8 cellular contexts compared by ENCODE assay signal in genomic region chr4:139167774-139168444, GRCh38. TPM values are rescaled to one million over a fixed set of nuclear protein-coding genes. Genes with fewer than 3 reads are reported as not detected.
DNase-seq lines count a peak whose midpoint lies in the region; ATAC-seq and TF ChIP-seq lines count a peak whose summit lies in the region.

No MANE protein-coding gene starts in this region.

- peak; percentile 48; the same call in 1 of the 3 replicates for ATAC-seq in DND-41 (ENCODE audit: insufficient read depth, low read depth)
- ATAC-seq in activated T-cell treated with anti-CD3 and anti-CD28 coated beads, Interleukin-2, amount 50 U/mL, for 4 hours: no peak

- H3K9ac ChIP-seq in DND-41 (ENCODE audit: low read depth, low read length): no peak overlapping the region
- H3K9ac ChIP-seq in HUES6 (ENCODE audit: low read length): no peak overlapping the region
- H3K9ac ChIP-seq in adipocyte (ENCODE audit: low read length): no peak overlapping the region

- H3K4me1 Mint-ChIP-seq in activated T-cell treated with anti-CD3 and anti-CD28 coated beads, Interleukin-2, amount 50 U/mL, for 4 hours (ENCODE audit: low read depth): peaks cover 9% of the 10 kb centered on the region

- H3K4me1 ChIP-seq in DND-41 (ENCODE audit: insufficient read depth, low read length) (peaks cover 3% of the 10 kb centered on the region), HUES6 (ENCODE audit: control insufficient read depth, insufficient read depth, low read length) (peaks cover 54% of the 10 kb centered on the region), adipocyte (ENCODE audit: control insufficient read depth, insufficient read depth, low read length) (peaks cover 28% of the 10 kb centered on the region)

- H2AFZ ChIP-seq in DND-41 (ENCODE audit: low read depth, low read length): no peak overlapping the region

- H3K27ac ChIP-seq in DND-41 (ENCODE audit: low read length): no peak overlapping the region
- H3K27ac ChIP-seq in HUES6 (ENCODE audit: low read depth, low read length): peak overlapping the region; percentile 67; the same call in 1 of the 2 replicates

- peaks cover 29% of the 10 kb centered on the region; the same call in 1 of the 2 replicates for H4K20me1 ChIP-seq in DND-41 (ENCODE audit: insufficient read depth, low read length)

- no peaks in the 10 kb centered on the region for H3K27me3 ChIP-seq in DND-41 (ENCODE audit: insufficient read depth, low read length, poor library complexity)
- no peaks in the 10 kb centered on the region for H3K27me3 ChIP-seq in HUES6 (ENCODE audit: control insufficient read depth, insufficient read depth, low read length)
- H3K27me3 ChIP-seq in adipocyte (replicated peaks; ENCODE audit: control insufficient read depth, insufficient read depth, low read length): no peaks in the 10 kb centered on the region

- H3K4me2 ChIP-seq in DND-41 (ENCODE audit: insufficient read depth, low read length): no peak overlapping the region

- H3K4me3 Mint-ChIP-seq in activated T-cell treated with anti-CD3 and anti-CD28 coated beads, Interleukin-2, amount 50 U/mL, for 4 hours: no peak overlapping the region

- TF ChIP-seq CTCF in DND-41 (IDR thresholded peaks at IDR 0.05; ENCODE audit: borderline replicate concordance, extremely low read depth, low read length, poor library complexity, severe bottlenecking): peak; percentile 43

- DNase-seq in DND-41 (no peak), adipocyte (ENCODE audit: low read depth) (peak; percentile 71), iris pigment epithelial cell (ENCODE audit: low read depth) (peak; percentile 82), NCI-H187 treated with DMSO at 0.1 percent for 48 hours (lab: John Stamatoyannopoulos, UW) (no peak)
- DNase-seq in stimulated activated CD4-positive, alpha-beta T cell treated with anti-CD3 and anti-CD28 coated beads, Interleukin-4, amount 100 ng/mL, for 4 hours: no peak
- DNase-seq in activated T-cell treated with anti-CD3 and anti-CD28 coated beads, Interleukin-2, amount 50 U/mL, for 4 hours: no peak
- no peak for DNase-seq in activated CD4-positive, alpha-beta T cell treated with anti-CD3 and anti-CD28 coated beads for 48 hours

- H3K4me3 ChIP-seq in DND-41 (ENCODE audit: low read depth in 1 of 2, low read length in 2 of 2) (no peak overlapping the region), HUES6 (ENCODE audit: low read depth, low read length) (no peak overlapping the region), adipocyte (ENCODE audit: low read length) (peak overlapping the region; percentile 42)

- peaks cover 90% of the 10 kb centered on the region for H3K79me2 ChIP-seq in DND-41 (ENCODE audit: insufficient read depth, low read length)

- no peaks in the 10 kb centered on the region for H3K9me3 ChIP-seq in DND-41 (ENCODE audit: insufficient read depth, low read length, severe bottlenecking)
- H3K9me3 ChIP-seq in HUES6 (ENCODE audit: control insufficient read depth, insufficient read depth, low read depth, low read length): no peaks in the 10 kb centered on the region
- no peaks in the 10 kb centered on the region for H3K9me3 ChIP-seq in adipocyte (ENCODE audit: control insufficient read depth, low read length)

- no peaks in the 10 kb centered on the region for H3K27me3 Mint-ChIP-seq in activated T-cell treated with anti-CD3 and anti-CD28 coated beads, Interleukin-2, amount 50 U/mL, for 4 hours (ENCODE audit: low read depth)

- H3K9me3 Mint-ChIP-seq in activated T-cell treated with anti-CD3 and anti-CD28 coated beads, Interleukin-2, amount 50 U/mL, for 4 hours: no peaks in the 10 kb centered on the region

- H3K36me3 ChIP-seq in DND-41 (ENCODE audit: insufficient read depth, low read length) (no peaks in the 10 kb centered on the region), HUES6 (ENCODE audit: control insufficient read depth, insufficient read depth, low read length) (no peaks in the 10 kb centered on the region), adipocyte (ENCODE audit: control insufficient read depth, insufficient read depth, low read length, severe bottlenecking) (no peaks in the 10 kb centered on the region)

- H3K36me3 Mint-ChIP-seq in activated T-cell treated with anti-CD3 and anti-CD28 coated beads, Interleukin-2, amount 50 U/mL, for 4 hours (ENCODE audit: insufficient read depth): no peaks in the 10 kb centered on the region

RNA-seq across cellular contexts. Expression of gene ELF2, which starts 9.1 kb away (rescaled TPM):
- total RNA-seq in activated T-cell treated with anti-CD3 and anti-CD28 coated beads, Interleukin-2, amount 50 U/mL, for 4 hours: 10 to 100 TPM; 18.6 to 20.6 (median 18.6) TPM

Comparison
In these comparisons a context has a peak if more than half of its experiments do, and no peak if none do; other contexts are left out.
1. DNase-seq: peak in adipocyte (single experiment) and iris pigment epithelial cell (single experiment); none in DND-41 (single experiment), stimulated activated CD4-positive, alpha-beta T cell treated with anti-CD3 and anti-CD28 coated beads, Interleukin-4, amount 100 ng/mL, for 4 hours (0 of 2), activated T-cell treated with anti-CD3 and anti-CD28 coated beads, Interleukin-2, amount 50 U/mL, for 4 hours (single experiment), activated CD4-positive, alpha-beta T cell treated with anti-CD3 and anti-CD28 coated beads for 48 hours (single experiment) and NCI-H187 treated with DMSO at 0.1 percent for 48 hours (single experiment).